In the genomic region with DNA sequence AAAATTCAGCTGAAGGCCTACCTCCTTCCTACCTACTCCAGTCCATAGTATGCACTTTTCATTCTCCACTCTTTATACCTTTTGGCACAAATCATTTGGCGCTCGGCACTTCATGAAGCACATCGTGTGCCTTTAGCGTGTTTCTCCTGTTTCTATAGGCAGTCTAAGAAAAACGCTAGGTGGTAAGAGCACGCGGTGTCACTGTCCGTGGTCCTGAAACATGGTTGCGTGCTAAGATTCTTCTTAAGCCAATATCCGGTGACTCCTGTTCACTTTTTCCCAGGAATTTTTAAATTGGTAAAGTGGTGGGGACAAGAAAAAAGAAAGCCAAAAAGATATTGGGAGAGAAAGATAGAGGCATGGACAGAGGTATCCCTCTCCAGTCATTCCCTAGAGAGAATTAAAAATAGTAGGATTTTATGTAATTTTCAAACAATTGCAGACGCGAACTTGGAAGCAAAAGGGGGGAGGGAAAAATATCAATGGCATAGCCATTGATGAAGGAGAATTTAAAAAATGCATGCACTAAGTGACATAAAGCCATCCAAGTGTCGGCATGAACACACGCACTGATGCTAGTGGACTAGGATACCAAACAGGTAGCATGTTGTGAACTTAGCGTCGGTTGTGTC, we compare ENCODE assay signal across 1 cellular context.
TF ChIP-seq lines count a peak whose summit lies in the region.

No MANE protein-coding gene starts in this region.

TF ChIP-seq in HepG2, 621 proteins besides CTCF, POLR2A, EP300 and RAD21 (continued from another document):
- TF ChIP-seq ZNF142 (CRISPR knock-in tag; IDR thresholded peaks at IDR 0.05) = peak; percentile 69; the same call in 1 of the 2 replicates
- TF ChIP-seq TBP (CRISPR knock-in tag; IDR thresholded peaks at IDR 0.05) = no peak
- TF ChIP-seq, protein P1, sequence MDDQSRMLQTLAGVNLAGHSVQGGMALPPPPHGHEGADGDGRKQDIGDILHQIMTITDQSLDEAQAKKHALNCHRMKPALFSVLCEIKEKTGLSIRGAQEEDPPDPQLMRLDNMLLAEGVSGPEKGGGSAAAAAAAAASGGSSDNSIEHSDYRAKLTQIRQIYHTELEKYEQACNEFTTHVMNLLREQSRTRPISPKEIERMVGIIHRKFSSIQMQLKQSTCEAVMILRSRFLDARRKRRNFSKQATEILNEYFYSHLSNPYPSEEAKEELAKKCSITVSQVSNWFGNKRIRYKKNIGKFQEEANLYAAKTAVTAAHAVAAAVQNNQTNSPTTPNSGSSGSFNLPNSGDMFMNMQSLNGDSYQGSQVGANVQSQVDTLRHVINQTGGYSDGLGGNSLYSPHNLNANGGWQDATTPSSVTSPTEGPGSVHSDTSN (CRISPR knock-in tag; IDR thresholded peaks at IDR 0.05; ENCODE audit: borderline replicate concordance) = no peak
- TF ChIP-seq ARNT (IDR thresholded peaks at IDR 0.05) = no peak
- TF ChIP-seq, protein P2, sequence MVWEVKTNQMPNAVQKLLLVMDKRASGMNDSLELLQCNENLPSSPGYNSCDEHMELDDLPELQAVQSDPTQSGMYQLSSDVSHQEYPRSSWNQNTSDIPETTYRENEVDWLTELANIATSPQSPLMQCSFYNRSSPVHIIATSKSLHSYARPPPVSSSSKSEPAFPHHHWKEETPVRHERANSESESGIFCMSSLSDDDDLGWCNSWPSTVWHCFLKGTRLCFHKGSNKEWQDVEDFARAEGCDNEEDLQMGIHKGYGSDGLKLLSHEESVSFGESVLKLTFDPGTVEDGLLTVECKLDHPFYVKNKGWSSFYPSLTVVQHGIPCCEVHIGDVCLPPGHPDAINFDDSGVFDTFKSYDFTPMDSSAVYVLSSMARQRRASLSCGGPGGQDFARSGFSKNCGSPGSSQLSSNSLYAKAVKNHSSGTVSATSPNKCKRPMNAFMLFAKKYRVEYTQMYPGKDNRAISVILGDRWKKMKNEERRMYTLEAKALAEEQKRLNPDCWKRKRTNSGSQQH (CRISPR knock-in tag; IDR thresholded peaks at IDR 0.05; ENCODE audit: low read depth) = peak; percentile 88
- TF ChIP-seq KMT2B (CRISPR knock-in tag; IDR thresholded peaks at IDR 0.05) = peak; percentile 79
- peak; percentile 95 for TF ChIP-seq ZFP36L2 (CRISPR knock-in tag; IDR thresholded peaks at IDR 0.05)
- peak; percentile 71; the same call in 1 of the 2 replicates for TF ChIP-seq ZBTB21 (CRISPR knock-in tag; IDR thresholded peaks at IDR 0.05)
- TF ChIP-seq HIC2 (CRISPR knock-in tag; IDR thresholded peaks at IDR 0.05; ENCODE audit: low read depth) = no peak
- peak; percentile 60; the same call in 1 of the 2 replicates for TF ChIP-seq TFDP1 (CRISPR knock-in tag; IDR thresholded peaks at IDR 0.05; ENCODE audit: borderline replicate concordance)
- TF ChIP-seq ZBTB42 (CRISPR knock-in tag; IDR thresholded peaks at IDR 0.05) = 0 out of 2 replicates have a peak, but pooled peaks have one; percentile 54
- TF ChIP-seq MAX (IDR thresholded peaks at IDR 0.05) = peak; percentile 88
- peak; percentile 84; the same call in 1 of the 2 replicates for TF ChIP-seq ZNF441 (CRISPR knock-in tag; IDR thresholded peaks at IDR 0.05; ENCODE audit: borderline replicate concordance)
- no peak for TF ChIP-seq ZKSCAN1 (IDR thresholded peaks at IDR 0.05; ENCODE audit: low read length)
- TF ChIP-seq KLF9 (CRISPR knock-in tag; IDR thresholded peaks at IDR 0.05; ENCODE audit: low read depth) = peak; percentile 88; the same call in 1 of the 2 replicates
- no peak for TF ChIP-seq ZFP82 (CRISPR knock-in tag; IDR thresholded peaks at IDR 0.05; ENCODE audit: borderline replicate concordance)
- TF ChIP-seq, protein P3, sequence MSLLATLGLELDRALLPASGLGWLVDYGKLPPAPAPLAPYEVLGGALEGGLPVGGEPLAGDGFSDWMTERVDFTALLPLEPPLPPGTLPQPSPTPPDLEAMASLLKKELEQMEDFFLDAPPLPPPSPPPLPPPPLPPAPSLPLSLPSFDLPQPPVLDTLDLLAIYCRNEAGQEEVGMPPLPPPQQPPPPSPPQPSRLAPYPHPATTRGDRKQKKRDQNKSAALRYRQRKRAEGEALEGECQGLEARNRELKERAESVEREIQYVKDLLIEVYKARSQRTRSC (CRISPR knock-in tag; IDR thresholded peaks at IDR 0.05; ENCODE audit: low read depth) = 0 out of 2 replicates have a peak, but pooled peaks have one; percentile 55
- no peak for TF ChIP-seq ZXDC (CRISPR knock-in tag; IDR thresholded peaks at IDR 0.05)
